3 cellular contexts compared by ENCODE assay signal in the genomic region with DNA sequence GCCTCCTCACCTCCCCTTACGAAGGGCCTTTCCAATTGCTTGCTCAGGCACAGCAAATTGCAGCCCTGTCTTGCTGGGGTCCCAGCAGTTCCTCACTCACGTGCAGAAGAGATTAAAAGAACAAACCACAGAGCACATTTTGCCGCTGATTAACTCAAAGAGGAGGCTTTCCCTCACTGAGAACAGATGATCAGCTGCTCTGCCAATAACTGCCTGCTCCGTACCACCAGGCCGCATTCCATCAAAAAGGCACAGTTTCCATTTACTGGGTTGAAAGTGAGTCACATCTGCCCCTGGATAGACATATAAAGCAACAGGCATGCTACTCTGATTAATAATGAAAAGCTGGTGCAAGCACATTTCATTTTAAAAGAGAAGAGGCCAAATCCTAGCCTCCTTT.
"Had no signal": no experiment of that assay in that cellular context is flagged by ENCODE, and none has a peak within 500 bp of the region (broad histone marks: within the 10 kb centered on the region; RNA-seq: fewer than 3 reads in every experiment).

No MANE protein-coding gene starts in this region.

- ATAC-seq: GM12878 had no signal

- H3K4me3 ChIP-seq: GM12878 had no signal

- DNase-seq: GDM1, GF-D8 had no signal
